Comparison of ENCODE assay signal across 37 cellular contexts in genomic region chr1:12754738-12755137, GRCh38. TPM values are rescaled to one million over a fixed set of nuclear protein-coding genes. Genes with fewer than 3 reads are reported as not detected.
"Had no signal": no experiment of that assay in that cellular context is flagged by ENCODE, and none has a peak within 500 bp of the region (broad histone marks: within the 10 kb centered on the region; RNA-seq: fewer than 3 reads in every experiment).

No MANE protein-coding gene starts in this region.

- H3K4me2 ChIP-seq: SK-N-SH had no signal

- H3K9ac ChIP-seq: SK-N-SH had no signal

- H3K4me1 Mint-ChIP-seq: activated CD4-positive, alpha-beta T cell treated with anti-CD3 and anti-CD28 coated beads for 36 hours had no signal

- H3K4me3 Mint-ChIP-seq: activated CD4-positive, alpha-beta memory T cell treated with anti-CD3 and anti-CD28 coated beads for 36 hours; activated CD4-positive, alpha-beta T cell treated with anti-CD3 and anti-CD28 coated beads for 36 hours; activated naive CD4-positive, alpha-beta T cell treated with anti-CD3 and anti-CD28 coated beads for 36 hours; activated T-cell treated with anti-CD3 and anti-CD28 coated beads, Interleukin-2, amount 50 U/mL, for 4 hours; activated T-helper 1 cell treated with anti-CD3 and anti-CD28 coated beads, Interleukin-12 subunit alpha, Interleukin-12 subunit beta, Interleukin-2, Interleukin-4 antibody, amounts not matched to agents 30 ng/mL and 10 ng/mL and 1 ng/mL, durations not matched to agents 14 hours and 24 hours and 36 hours; T-helper 1 cell treated with Interleukin-12 subunit alpha and Interleukin-12 subunit beta and Interleukin-4 antibody, amounts not matched to agents 30 μg/mL and 1 μg/mL, for 36 hours; T-helper 2 cell treated with Interferon-gamma antibody and Interleukin-4, amounts not matched to agents 5 μg/mL and 100 μg/mL, for 36 hours; WTC11 had no signal

- H3K4me1 ChIP-seq: adrenal gland, body of pancreas, breast epithelium, SJCRH30 had no signal

- H3K27ac Mint-ChIP-seq: activated CD4-positive, alpha-beta memory T cell treated with anti-CD3 and anti-CD28 coated beads for 36 hours; activated CD4-positive, alpha-beta T cell treated with anti-CD3 and anti-CD28 coated beads for 36 hours; activated naive CD4-positive, alpha-beta T cell treated with anti-CD3 and anti-CD28 coated beads for 36 hours; activated naive CD4-positive, alpha-beta T cell treated with anti-CD3 and anti-CD28 coated beads, Interleukin-2, amount 50 U/mL, for 72 hours; activated T-helper 1 cell treated with anti-CD3 and anti-CD28 coated beads, Interleukin-12 subunit alpha, Interleukin-12 subunit beta, Interleukin-2, Interleukin-4 antibody, amounts not matched to agents 30 ng/mL and 10 ng/mL and 1 ng/mL, durations not matched to agents 14 hours and 24 hours and 36 hours; T-helper 1 cell treated with Interleukin-12 subunit alpha and Interleukin-12 subunit beta and Interleukin-4 antibody, amounts not matched to agents 30 μg/mL and 1 μg/mL, for 36 hours; T-helper 2 cell treated with Interferon-gamma antibody and Interleukin-4, amounts not matched to agents 5 μg/mL and 100 μg/mL, for 36 hours; WTC11 had no signal

- H3K36me3 ChIP-seq: adrenal gland, breast epithelium, SJCRH30 had no signal

- DNase-seq: activated CD4-positive, alpha-beta memory T cell treated with anti-CD3 and anti-CD28 coated beads for 36 hours; activated CD4-positive, alpha-beta T cell treated with anti-CD3 and anti-CD28 coated beads for 36 hours; activated CD4-positive, alpha-beta T cell treated with anti-CD3 and anti-CD28 coated beads, Interleukin-2, amount 50 U/mL, for 1 hour; activated CD8-positive, alpha-beta memory T cell treated with anti-CD3 and anti-CD28 coated beads, Interleukin-2, amount 50 U/mL, for 4 hours; activated gamma-delta T cell treated with Interleukin-2 at 50 U/mL for 16 hours; activated naive CD4-positive, alpha-beta T cell treated with anti-CD3 and anti-CD28 coated beads for 36 hours; activated T-cell treated with anti-CD3 and anti-CD28 coated beads for 4 hours; activated T-cell treated with anti-CD3 and anti-CD28 coated beads, Interleukin-2, amount 50 U/mL, for 4 hours; adrenal gland; body of pancreas; Karpas-422; NCI-H1048; NCI-H1105 treated with DMSO at 0.1 percent for 48 hours; NCI-H1436; NCI-H1694; NCI-H1930; NCI-H2081 treated with DMSO at 0.1 percent for 48 hours; NCI-H226; NCI-H446 treated with DMSO at 0.1 percent for 48 hours; NCI-H524; NCI-H69; NCI-H82; NK-92 treated with Interleukin-12 subunit alpha and Interleukin-12 subunit beta, amount 100 ng/mL, for 24 hours; OCI-M1; Right ventricle myocardium superior; SJCRH30; SK-N-SH had no signal

- H3K9me3 Mint-ChIP-seq: activated naive CD4-positive, alpha-beta T cell treated with anti-CD3 and anti-CD28 coated beads for 36 hours; WTC11 had no signal

- H3K36me3 Mint-ChIP-seq: activated CD4-positive, alpha-beta memory T cell treated with anti-CD3 and anti-CD28 coated beads for 36 hours; activated naive CD4-positive, alpha-beta T cell treated with anti-CD3 and anti-CD28 coated beads, Interleukin-2, amount 50 U/mL, for 72 hours; WTC11 had no signal

- H3K4me3 ChIP-seq: adrenal gland, body of pancreas, breast epithelium, SJCRH30 had no signal

- H3K27me3 ChIP-seq: body of pancreas, breast epithelium had no signal

- H3K9me3 ChIP-seq: body of pancreas, SK-N-SH had no signal

- ATAC-seq: activated CD4-positive, alpha-beta T cell treated with anti-CD3 and anti-CD28 coated beads for 36 hours; activated CD4-positive, CD25-positive, alpha-beta regulatory T cell treated with anti-CD3 and anti-CD28 coated beads, Interleukin-2, amount 50 U/mL, for 24 hours; activated naive CD4-positive, alpha-beta T cell treated with anti-CD3 and anti-CD28 coated beads, Interleukin-2, amount 50 U/mL, for 72 hours; activated T-cell treated with anti-CD3 and anti-CD28 coated beads, Interleukin-2, amount 50 U/mL, for 4 hours; body of pancreas; WTC11 had no signal

- H3K27ac ChIP-seq: adrenal gland, body of pancreas, breast epithelium, SJCRH30 had no signal

RNA-seq across cellular contexts. Expression of gene CFAP107, which starts 8.7 kb away (rescaled TPM):
- total RNA-seq: activated CD4-positive, alpha-beta memory T cell treated with anti-CD3 and anti-CD28 coated beads for 36 hours; activated CD4-positive, alpha-beta T cell treated with anti-CD3 and anti-CD28 coated beads for 36 hours; activated naive CD4-positive, alpha-beta T cell treated with anti-CD3 and anti-CD28 coated beads for 36 hours; activated naive CD4-positive, alpha-beta T cell treated with anti-CD3 and anti-CD28 coated beads, Interleukin-2, amount 50 U/mL, for 72 hours; activated T-cell treated with anti-CD3 and anti-CD28 coated beads, Interleukin-2, amount 50 U/mL, for 4 hours; activated T-helper 1 cell treated with anti-CD3 and anti-CD28 coated beads, Interleukin-12 subunit alpha, Interleukin-12 subunit beta, Interleukin-2, Interleukin-4 antibody, amounts not matched to agents 30 ng/mL and 10 ng/mL and 1 ng/mL, durations not matched to agents 14 hours and 24 hours and 36 hours; adrenal gland; astrocyte; body of pancreas; breast epithelium; cardiac septum; MCF 10A; Right ventricle myocardium superior; SJCRH30; WTC11 had no signal
- polyA plus RNA-seq: adrenal gland, SK-N-SH had no signal

RNA-seq across cellular contexts. Expression of gene PRAMEF12, which starts 18.8 kb away (rescaled TPM):
- total RNA-seq: activated CD4-positive, alpha-beta memory T cell treated with anti-CD3 and anti-CD28 coated beads for 36 hours; activated CD4-positive, alpha-beta T cell treated with anti-CD3 and anti-CD28 coated beads for 36 hours; activated naive CD4-positive, alpha-beta T cell treated with anti-CD3 and anti-CD28 coated beads for 36 hours; activated naive CD4-positive, alpha-beta T cell treated with anti-CD3 and anti-CD28 coated beads, Interleukin-2, amount 50 U/mL, for 72 hours; activated T-cell treated with anti-CD3 and anti-CD28 coated beads, Interleukin-2, amount 50 U/mL, for 4 hours; activated T-helper 1 cell treated with anti-CD3 and anti-CD28 coated beads, Interleukin-12 subunit alpha, Interleukin-12 subunit beta, Interleukin-2, Interleukin-4 antibody, amounts not matched to agents 30 ng/mL and 10 ng/mL and 1 ng/mL, durations not matched to agents 14 hours and 24 hours and 36 hours; adrenal gland; body of pancreas; breast epithelium; cardiac septum; MCF 10A; Right ventricle myocardium superior; SJCRH30; WTC11 had no signal
- polyA plus RNA-seq: adrenal gland, SK-N-SH had no signal

RNA-seq across cellular contexts. Expression of gene PRAMEF1, which starts 36.5 kb away (rescaled TPM):
- total RNA-seq: activated CD4-positive, alpha-beta memory T cell treated with anti-CD3 and anti-CD28 coated beads for 36 hours; activated CD4-positive, alpha-beta T cell treated with anti-CD3 and anti-CD28 coated beads for 36 hours; activated naive CD4-positive, alpha-beta T cell treated with anti-CD3 and anti-CD28 coated beads for 36 hours; activated naive CD4-positive, alpha-beta T cell treated with anti-CD3 and anti-CD28 coated beads, Interleukin-2, amount 50 U/mL, for 72 hours; activated T-cell treated with anti-CD3 and anti-CD28 coated beads, Interleukin-2, amount 50 U/mL, for 4 hours; activated T-helper 1 cell treated with anti-CD3 and anti-CD28 coated beads, Interleukin-12 subunit alpha, Interleukin-12 subunit beta, Interleukin-2, Interleukin-4 antibody, amounts not matched to agents 30 ng/mL and 10 ng/mL and 1 ng/mL, durations not matched to agents 14 hours and 24 hours and 36 hours; adrenal gland; astrocyte; body of pancreas; breast epithelium; cardiac septum; MCF 10A; Right ventricle myocardium superior; WTC11 had no signal
- polyA plus RNA-seq: adrenal gland, SK-N-SH had no signal

RNA-seq across cellular contexts. Expression of gene AADACL3, which starts 38.8 kb away (rescaled TPM):
- total RNA-seq: activated CD4-positive, alpha-beta memory T cell treated with anti-CD3 and anti-CD28 coated beads for 36 hours; activated CD4-positive, alpha-beta T cell treated with anti-CD3 and anti-CD28 coated beads for 36 hours; activated naive CD4-positive, alpha-beta T cell treated with anti-CD3 and anti-CD28 coated beads for 36 hours; activated naive CD4-positive, alpha-beta T cell treated with anti-CD3 and anti-CD28 coated beads, Interleukin-2, amount 50 U/mL, for 72 hours; activated T-cell treated with anti-CD3 and anti-CD28 coated beads, Interleukin-2, amount 50 U/mL, for 4 hours; activated T-helper 1 cell treated with anti-CD3 and anti-CD28 coated beads, Interleukin-12 subunit alpha, Interleukin-12 subunit beta, Interleukin-2, Interleukin-4 antibody, amounts not matched to agents 30 ng/mL and 10 ng/mL and 1 ng/mL, durations not matched to agents 14 hours and 24 hours and 36 hours; adrenal gland; body of pancreas; cardiac septum; MCF 10A; Right ventricle myocardium superior; SJCRH30 had no signal
- polyA plus RNA-seq: adrenal gland, SK-N-SH had no signal
